Comparison of ENCODE assay signal across 21 cellular contexts in genomic region chr13:41494202-41494601, GRCh38. TPM values are rescaled to one million over a fixed set of nuclear protein-coding genes. Genes with fewer than 3 reads are reported as not detected.
DNase-seq lines count a peak whose midpoint lies in the region; ATAC-seq lines count a peak whose summit lies in the region.
"Had no signal": no experiment of that assay in that cellular context is flagged by ENCODE, and none has a peak within 500 bp of the region (broad histone marks: within the 10 kb centered on the region; RNA-seq: fewer than 3 reads in every experiment).

No MANE protein-coding gene starts in this region.

- H3K4me3 ChIP-seq in right cardiac atrium (ENCODE audit: low read length) (no peak overlapping the region), HAP-1 (no peak overlapping the region)
- H3K4me3 ChIP-seq: breast epithelium, neural progenitor cell, uterus had no signal

- H3K4me1 Mint-ChIP-seq in stimulated activated naive CD8-positive, alpha-beta T cell treated with anti-CD3 and anti-CD28 coated beads, Interleukin-15, Interleukin-2, amounts not matched to agents 100 ng/mL and 50 ng/mL, for 24 hours (ENCODE audit: low read depth), result peaks cover 91% of the 10 kb centered on the region
- peaks cover 87% of the 10 kb centered on the region for H3K4me1 Mint-ChIP-seq in stimulated activated naive CD8-positive, alpha-beta T cell treated with anti-CD3 and anti-CD28 coated beads, Interleukin-15, amount 100 ng/mL, for 72 hours
- peaks cover 50% of the 10 kb centered on the region for H3K4me1 Mint-ChIP-seq in central memory CD8-positive, alpha-beta T cell

- no peaks in the 10 kb centered on the region for H3K36me3 Mint-ChIP-seq in stimulated activated naive CD8-positive, alpha-beta T cell treated with anti-CD3 and anti-CD28 coated beads, Interleukin-15, Interleukin-2, amounts not matched to agents 100 ng/mL and 50 ng/mL, for 24 hours (ENCODE audit: low read depth)
- peaks cover 9% of the 10 kb centered on the region for H3K36me3 Mint-ChIP-seq in central memory CD8-positive, alpha-beta T cell (ENCODE audit: insufficient read depth)
- H3K36me3 Mint-ChIP-seq: neural progenitor cell had no signal

- H3K4me3 Mint-ChIP-seq in stimulated activated naive CD8-positive, alpha-beta T cell treated with anti-CD3 and anti-CD28 coated beads, Interleukin-15, Interleukin-2, amounts not matched to agents 100 ng/mL and 50 ng/mL, for 24 hours, result no peak overlapping the region
- no peak overlapping the region for H3K4me3 Mint-ChIP-seq in stimulated activated naive CD8-positive, alpha-beta T cell treated with anti-CD3 and anti-CD28 coated beads, Interleukin-15, amount 100 ng/mL, for 72 hours
- peak overlapping the region; percentile 25 for H3K4me3 Mint-ChIP-seq in central memory CD8-positive, alpha-beta T cell
- H3K4me3 Mint-ChIP-seq: neural progenitor cell had no signal

- no peaks in the 10 kb centered on the region for H3K36me3 ChIP-seq in HAP-1 (replicated peaks)
- H3K36me3 ChIP-seq: breast epithelium, neural progenitor cell, uterus had no signal

- H3K27ac ChIP-seq in right cardiac atrium (ENCODE audit: low read length), result peak overlapping the region; percentile 21
- H3K27ac ChIP-seq: breast epithelium, neural progenitor cell, VCaP had no signal

- H3K27me3 ChIP-seq in right cardiac atrium (ENCODE audit: control insufficient read depth, insufficient read depth), result no peaks in the 10 kb centered on the region
- H3K27me3 ChIP-seq in HAP-1 (ENCODE audit: low read depth), result no peaks in the 10 kb centered on the region
- H3K27me3 ChIP-seq: breast epithelium, neural progenitor cell, uterus had no signal

- H3K27me3 Mint-ChIP-seq in stimulated activated naive CD8-positive, alpha-beta T cell treated with anti-CD3 and anti-CD28 coated beads, Interleukin-15, Interleukin-2, amounts not matched to agents 100 ng/mL and 50 ng/mL, for 24 hours, result no peaks in the 10 kb centered on the region
- H3K27me3 Mint-ChIP-seq in stimulated activated naive CD8-positive, alpha-beta T cell treated with anti-CD3 and anti-CD28 coated beads, Interleukin-15, amount 100 ng/mL, for 72 hours, result no peaks in the 10 kb centered on the region
- H3K27me3 Mint-ChIP-seq in central memory CD8-positive, alpha-beta T cell, result no peaks in the 10 kb centered on the region

- H3K9me3 ChIP-seq in right cardiac atrium (ENCODE audit: control insufficient read depth, low read length), result no peaks in the 10 kb centered on the region
- no peaks in the 10 kb centered on the region for H3K9me3 ChIP-seq in HAP-1
- H3K9me3 ChIP-seq: breast epithelium, Caco-2, uterus had no signal

- intact Hi-C loops in right cardiac atrium (cut with DNase I), result no loop called here

- no peaks in the 10 kb centered on the region for H3K9me3 Mint-ChIP-seq in stimulated activated naive CD8-positive, alpha-beta T cell treated with anti-CD3 and anti-CD28 coated beads, Interleukin-15, Interleukin-2, amounts not matched to agents 100 ng/mL and 50 ng/mL, for 24 hours
- peaks cover 0 to 4% of the 10 kb centered on the region in 2 donors for H3K9me3 Mint-ChIP-seq in stimulated activated naive CD8-positive, alpha-beta T cell treated with anti-CD3 and anti-CD28 coated beads, Interleukin-15, amount 100 ng/mL, for 72 hours
- H3K9me3 Mint-ChIP-seq in central memory CD8-positive, alpha-beta T cell, result no peaks in the 10 kb centered on the region

- H3K27ac Mint-ChIP-seq in stimulated activated naive CD8-positive, alpha-beta T cell treated with anti-CD3 and anti-CD28 coated beads, Interleukin-15, Interleukin-2, amounts not matched to agents 100 ng/mL and 50 ng/mL, for 24 hours, result peak overlapping the region; percentile 57
- no peak overlapping the region for H3K27ac Mint-ChIP-seq in stimulated activated naive CD8-positive, alpha-beta T cell treated with anti-CD3 and anti-CD28 coated beads, Interleukin-15, amount 100 ng/mL, for 72 hours
- H3K27ac Mint-ChIP-seq in central memory CD8-positive, alpha-beta T cell (ENCODE audit: low read depth), result peak overlapping the region; percentile 87

- no peak for ATAC-seq in stimulated activated naive CD8-positive, alpha-beta T cell treated with anti-CD3 and anti-CD28 coated beads, Interleukin-15, amount 100 ng/mL, for 72 hours
- ATAC-seq in central memory CD8-positive, alpha-beta T cell (replicated peaks; ENCODE audit: extremely low read depth, poor library complexity, severe bottlenecking), result no peak
- peak; percentile 44 to 84 for ATAC-seq in right cardiac atrium
- no peak for ATAC-seq in HG02623 (IDR thresholded peaks at IDR 0.05; ENCODE audit: unreplicated experiment)
- ATAC-seq: stimulated activated naive CD8-positive, alpha-beta T cell treated with anti-CD3 and anti-CD28 coated beads, Interleukin-15, Interleukin-2, amounts not matched to agents 100 U/mL and 50 U/mL, for 24 hours had no signal

- 49% methylated on average over 6 of the region's 6 CpGs for WGBS in right cardiac atrium

- in situ Hi-C loops in HAP-1 (cut with MboI; ENCODE audit: low sequenced_read_pairs), result no loop called here

- H3K4me1 ChIP-seq in right cardiac atrium (ENCODE audit: control insufficient read depth, insufficient read depth, low read length), result peaks cover 20% of the 10 kb centered on the region
- H3K4me1 ChIP-seq in HAP-1, result peaks cover 9% of the 10 kb centered on the region
- H3K4me1 ChIP-seq: Caco-2, uterus had no signal

- no peak for DNase-seq in stimulated activated naive CD8-positive, alpha-beta T cell treated with anti-CD3 and anti-CD28 coated beads, Interleukin-15, amount 100 ng/mL, for 72 hours
- DNase-seq in central memory CD8-positive, alpha-beta T cell (ENCODE audit: low spot score in 2 of 2), result no peak
- DNase-seq in right cardiac atrium (peak; percentile 47 to 79 (median 67)), NCI-H1092 (lab: John Stamatoyannopoulos, UW) (no peak), GOT3 (lab: John Stamatoyannopoulos, UW) (no peak), HAP-1 (ENCODE audit: low spot score in 2 of 2) (no peak)
- DNase-seq: activated gamma-delta T cell treated with Interleukin-2 at 50 U/mL for 16 hours; Caco-2; HCEC 1CT; mesendoderm; NCI-H187 treated with DMSO at 0.1 percent for 48 hours; NCI-H446 treated with DMSO at 0.1 percent for 48 hours; SHP77 treated with DMSO at 0.1 percent for 48 hours; stimulated activated CD4-positive, alpha-beta T cell treated with anti-CD3 and anti-CD28 coated beads, Interleukin-15, amount 100 ng/mL, for 24 hours; stimulated activated naive CD8-positive, alpha-beta T cell treated with anti-CD3 and anti-CD28 coated beads, Interleukin-15, Interleukin-2, amounts not matched to agents 100 U/mL and 50 U/mL, for 24 hours; uterus had no signal

RNA-seq across cellular contexts. Expression of gene RGCC, which starts 36.9 kb away (rescaled TPM):
- 10 to 100 TPM; 19.3 to 42.6 (median 25.7) TPM for total RNA-seq in right cardiac atrium
- 59.5 TPM for polyA plus RNA-seq in right cardiac atrium

Comparison
In these comparisons a context has a peak if more than half of its experiments do, and no peak if none do; other contexts are left out.
1. H3K27ac Mint-ChIP-seq: peak in stimulated activated naive CD8-positive, alpha-beta T cell treated with anti-CD3 and anti-CD28 coated beads, Interleukin-15, Interleukin-2, amounts not matched to agents 100 ng/mL and 50 ng/mL, for 24 hours (single experiment) and central memory CD8-positive, alpha-beta T cell (single experiment); none in stimulated activated naive CD8-positive, alpha-beta T cell treated with anti-CD3 and anti-CD28 coated beads, Interleukin-15, amount 100 ng/mL, for 72 hours (0 of 2).
2. ATAC-seq: peak in right cardiac atrium (2 of 2); none in stimulated activated naive CD8-positive, alpha-beta T cell treated with anti-CD3 and anti-CD28 coated beads, Interleukin-15, amount 100 ng/mL, for 72 hours (single experiment), central memory CD8-positive, alpha-beta T cell (single experiment) and HG02623 (single experiment).
3. DNase-seq: peak in right cardiac atrium (3 of 3); none in stimulated activated naive CD8-positive, alpha-beta T cell treated with anti-CD3 and anti-CD28 coated beads, Interleukin-15, amount 100 ng/mL, for 72 hours (0 of 2), central memory CD8-positive, alpha-beta T cell (0 of 2), NCI-H1092 (single experiment), GOT3 (single experiment) and HAP-1 (0 of 2).